8 cellular contexts compared by ENCODE assay signal in genomic region chr3:196968233-196969000, GRCh38. TPM values are rescaled to one million over a fixed set of nuclear protein-coding genes. Genes with fewer than 3 reads are reported as not detected.
DNase-seq lines count a peak whose midpoint lies in the region; ATAC-seq and TF ChIP-seq lines count a peak whose summit lies in the region.

A gene with protein sequence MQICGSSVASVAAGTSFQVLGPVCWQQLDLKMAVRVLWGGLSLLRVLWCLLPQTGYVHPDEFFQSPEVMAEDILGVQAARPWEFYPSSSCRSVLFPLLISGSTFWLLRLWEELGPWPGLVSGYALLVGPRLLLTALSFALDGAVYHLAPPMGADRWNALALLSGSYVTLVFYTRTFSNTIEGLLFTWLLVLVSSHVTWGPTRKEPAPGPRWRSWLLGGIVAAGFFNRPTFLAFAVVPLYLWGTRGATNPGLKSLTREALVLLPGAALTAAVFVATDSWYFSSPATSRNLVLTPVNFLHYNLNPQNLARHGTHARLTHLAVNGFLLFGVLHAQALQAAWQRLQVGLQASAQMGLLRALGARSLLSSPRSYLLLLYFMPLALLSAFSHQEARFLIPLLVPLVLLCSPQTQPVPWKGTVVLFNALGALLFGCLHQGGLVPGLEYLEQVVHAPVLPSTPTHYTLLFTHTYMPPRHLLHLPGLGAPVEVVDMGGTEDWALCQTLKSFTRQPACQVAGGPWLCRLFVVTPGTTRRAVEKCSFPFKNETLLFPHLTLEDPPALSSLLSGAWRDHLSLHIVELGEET (minus strand): TSS chr3:196968833. CDS start chr3:196952031, 16,802 bp downstream.

- H3K4me3 ChIP-seq in OCI-LY3 (ENCODE audit: low read length) (peak within 1 kb of the TSS; percentile 76), hepatocyte (peak within 1 kb of the TSS; percentile 83), gastrocnemius medialis (peak within 1 kb of the TSS; percentile 78 to 97 (median 88))

- peaks cover 25% of the 10 kb centered on the region for H3K27me3 Mint-ChIP-seq in activated naive CD8-positive, alpha-beta T cell treated with anti-CD3 and anti-CD28 coated beads, Interleukin-2, amount 50 U/mL, for 24 hours

- H3K79me2 ChIP-seq in OCI-LY3 (ENCODE audit: low read length) (no peaks in the 10 kb centered on the region), hepatocyte (peaks cover 25% of the 10 kb centered on the region)

- WGBS in hepatocyte (ENCODE audit: low lambda C conversion rate, missing lambda C conversion rate) = 12% methylated on average over 28 of the region's 80 CpGs

- no peaks in the 10 kb centered on the region for H3K36me3 Mint-ChIP-seq in activated naive CD8-positive, alpha-beta T cell treated with anti-CD3 and anti-CD28 coated beads, Interleukin-2, amount 50 U/mL, for 24 hours (ENCODE audit: low read depth)

- H3K4me2 ChIP-seq in OCI-LY3 (ENCODE audit: low read length) = peak within 1 kb of the TSS; percentile 78
- peak within 1 kb of the TSS; percentile 100 for H3K4me2 ChIP-seq in hepatocyte

- peak within 1 kb of the TSS; percentile 72 for H3K4me3 Mint-ChIP-seq in activated naive CD8-positive, alpha-beta T cell treated with anti-CD3 and anti-CD28 coated beads, Interleukin-2, amount 50 U/mL, for 24 hours

- H3K27me3 ChIP-seq in OCI-LY3 (ENCODE audit: low read depth, low read length) (0 out of 2 replicates have a peak, but pooled peaks cover 3% of the 10 kb centered on the region), hepatocyte (peaks cover 4% of the 10 kb centered on the region), gastrocnemius medialis (no peaks in the 10 kb centered on the region)

- peaks cover 14% of the 10 kb centered on the region for H3K4me1 Mint-ChIP-seq in activated naive CD8-positive, alpha-beta T cell treated with anti-CD3 and anti-CD28 coated beads, Interleukin-2, amount 50 U/mL, for 24 hours

- no peaks in the 10 kb centered on the region for H3K9me2 ChIP-seq in hepatocyte (replicated peaks; ENCODE audit: insufficient read depth)

- peak within 1 kb of the TSS; percentile 67 for H3K9ac ChIP-seq in OCI-LY3 (ENCODE audit: low read length)

- H3K9me3 ChIP-seq in OCI-LY3 (ENCODE audit: insufficient read depth, low read length) = peaks cover 16% of the 10 kb centered on the region; the same call in 1 of the 2 replicates
- H3K9me3 ChIP-seq in hepatocyte (ENCODE audit: low read depth) = no peaks in the 10 kb centered on the region
- H3K9me3 ChIP-seq in gastrocnemius medialis = no peaks in the 10 kb centered on the region

- peak within 1 kb of the TSS; percentile 35 for H3K27ac Mint-ChIP-seq in activated naive CD8-positive, alpha-beta T cell treated with anti-CD3 and anti-CD28 coated beads, Interleukin-2, amount 50 U/mL, for 24 hours

- H3K4me1 ChIP-seq in OCI-LY3 (ENCODE audit: low read length) (peaks cover 9% of the 10 kb centered on the region; the same call in 1 of the 2 replicates), hepatocyte (ENCODE audit: insufficient read depth) (peaks cover 11% of the 10 kb centered on the region), gastrocnemius medialis (peaks cover 0 to 9% of the 10 kb centered on the region in 2 donors)

- H3K36me3 ChIP-seq in OCI-LY3 (replicated peaks; ENCODE audit: low read depth, low read length) = peaks cover 9% of the 10 kb centered on the region
- H3K36me3 ChIP-seq in hepatocyte (replicated peaks; ENCODE audit: insufficient read depth, low read depth) = no peaks in the 10 kb centered on the region
- no peaks in the 10 kb centered on the region for H3K36me3 ChIP-seq in gastrocnemius medialis

- peaks cover 4% of the 10 kb centered on the region for H3K9me3 Mint-ChIP-seq in activated naive CD8-positive, alpha-beta T cell treated with anti-CD3 and anti-CD28 coated beads, Interleukin-2, amount 50 U/mL, for 24 hours

- DNase-seq in Ammon's horn (ENCODE audit: low spot score) (peak; percentile 53), hepatocyte (ENCODE audit: low spot score) (peak; percentile 81), gastrocnemius medialis (no peak), globus pallidus (ENCODE audit: low spot score) (no peak)
- DNase-seq in activated naive CD8-positive, alpha-beta T cell treated with anti-CD3 and anti-CD28 coated beads, Interleukin-2, amount 50 U/mL, for 24 hours = peak; percentile 55

- TF ChIP-seq CTCF in OCI-LY3 (IDR thresholded peaks at IDR 0.05; ENCODE audit: low read depth, low read length) (no peak), hepatocyte (IDR thresholded peaks at IDR 0.05; ENCODE audit: poor library complexity) (no peak), gastrocnemius medialis (IDR thresholded peaks at IDR 0.05 in 4 of 5, conservative IDR thresholded peaks at IDR 0.05 in 1 of 5) (no peak)

- H4K20me1 ChIP-seq in OCI-LY3 (ENCODE audit: insufficient read depth, low read length) (no peaks in the 10 kb centered on the region), hepatocyte (ENCODE audit: insufficient read depth, poor library complexity, severe bottlenecking) (no peaks in the 10 kb centered on the region)

- in situ Hi-C loops in gastrocnemius medialis (cut with MboI; ENCODE audit: low sequenced_read_pairs in 4 of 4) = loop anchor here in 2 of 4 donors (10.0 to 25.0 kb wide), 2 partner anchors 106 to 134 kb away; partner anchors contain the start of gene SENP5 (in 1 of the 2)

- H3K27ac ChIP-seq in OCI-LY3 (ENCODE audit: low read length) = no peak within 1 kb of the TSS
- H3K27ac ChIP-seq in hepatocyte = peak within 1 kb of the TSS; percentile 89
- H3K27ac ChIP-seq in gastrocnemius medialis = peak within 1 kb of the TSS; percentile 74 to 78 (median 77)

- peak; percentile 40 to 50 for TF ChIP-seq POLR2A in gastrocnemius medialis (IDR thresholded peaks at IDR 0.05)

- H2AFZ ChIP-seq in OCI-LY3 (ENCODE audit: low read depth, low read length) (peak within 1 kb of the TSS; percentile 70; the same call in 1 of the 2 replicates), hepatocyte (peak within 1 kb of the TSS; percentile 93)

- intact Hi-C loops in gastrocnemius medialis (cut with DNase I; ENCODE audit: low total_unique reads) = no loop called here

- peak; percentile 61 for ATAC-seq in GM18867 (IDR thresholded peaks at IDR 0.05; ENCODE audit: unreplicated experiment)
- ATAC-seq in HG03039 (IDR thresholded peaks at IDR 0.05; ENCODE audit: unreplicated experiment) = peak; percentile 46
- ATAC-seq in activated naive CD8-positive, alpha-beta T cell treated with anti-CD3 and anti-CD28 coated beads, Interleukin-2, amount 50 U/mL, for 24 hours = peak; percentile 67
- ATAC-seq in gastrocnemius medialis = peak; percentile 74 to 75

RNA-seq across cellular contexts. Expression of the gene that starts here (rescaled TPM):
- 11.1 and 18.0 TPM in 2 replicates for total RNA-seq in hepatocyte
- polyA plus RNA-seq in hepatocyte = 24.2 and 32.6 TPM in 2 replicates
- total RNA-seq in gastrocnemius medialis = 1 to 10 TPM; 2.3 to 7.5 (median 5.1) TPM

Comparison
In these comparisons a context has a peak if more than half of its experiments do, and no peak if none do; other contexts are left out.
1. DNase-seq: peak in Ammon's horn (single experiment), activated naive CD8-positive, alpha-beta T cell treated with anti-CD3 and anti-CD28 coated beads, Interleukin-2, amount 50 U/mL, for 24 hours (single experiment) and hepatocyte (single experiment); none in gastrocnemius medialis (0 of 2) and globus pallidus (single experiment).
2. Peak in every context shown above with its lines, with median percentiles within 50 percentile points of each other: ATAC-seq and H3K4me3 ChIP-seq.